ENCODE assay signal across 11 cellular contexts in the genomic region with DNA sequence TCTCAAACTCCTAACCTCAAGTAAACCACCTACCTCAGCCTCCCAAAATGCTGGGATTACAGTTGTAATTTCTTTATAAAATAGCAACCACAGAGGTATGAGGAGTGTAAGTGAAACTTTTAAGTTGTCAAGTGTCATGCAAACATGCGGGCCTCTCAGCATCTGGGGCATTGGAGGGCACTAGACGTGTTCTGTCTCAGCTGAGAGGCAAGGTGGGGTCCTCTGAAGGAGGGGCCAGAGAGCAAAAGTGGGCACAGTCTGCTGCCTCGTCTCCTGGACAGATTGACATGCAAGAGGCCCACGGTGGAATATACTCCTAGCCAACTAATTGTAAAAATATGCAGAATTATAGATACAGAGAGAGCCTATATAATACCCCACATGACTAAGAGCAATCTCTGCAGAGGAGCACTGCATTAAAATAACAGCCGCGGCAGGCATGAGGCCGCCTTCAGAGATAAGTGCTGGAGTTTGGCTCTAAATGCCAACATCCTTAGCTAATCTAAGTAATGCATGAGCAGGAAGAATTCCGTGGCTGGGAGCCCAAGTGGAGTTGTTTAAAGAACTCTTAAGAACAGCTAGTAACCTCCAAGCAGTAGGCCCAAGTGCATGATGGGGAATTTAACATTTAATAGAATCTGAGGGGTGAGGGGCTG.
A peak's percentile ranks its signal among the peaks of the same experiment; 100 is the strongest.
DNase-seq lines count a peak whose midpoint lies in the region; ATAC-seq and TF ChIP-seq lines count a peak whose summit lies in the region.
"Had no signal": no experiment of that assay in that cellular context is flagged by ENCODE, and none has a peak within 500 bp of the region (broad histone marks: within the 10 kb centered on the region; RNA-seq: fewer than 3 reads in every experiment).

No MANE protein-coding gene starts in this region.

- TF ChIP-seq CTCF in fibroblast of lung (conservative IDR thresholded peaks at IDR 0.05 in 1 of 2, IDR thresholded peaks at IDR 0.05 in 1 of 2; ENCODE audit: low read depth in 1 of 2, low read length in 2 of 2) (no peak), neural progenitor cell (IDR thresholded peaks at IDR 0.05) (no peak), suprapubic skin (IDR thresholded peaks at IDR 0.05) (no peak)

- peaks cover 20% of the 10 kb centered on the region for H3K4me1 Mint-ChIP-seq in neural progenitor cell
- H3K4me1 Mint-ChIP-seq in stimulated activated memory B cell treated with anti-CD40 and anti-IgM and Interleukin-4, amounts not matched to agents 10 μg/mL and 1 μg/mL and 100 μg/mL, for 72 hours: no peaks in the 10 kb centered on the region
- H3K4me1 Mint-ChIP-seq: activated CD4-positive, alpha-beta T cell treated with anti-CD3 and anti-CD28 coated beads for 36 hours had no signal

- H3K79me2 ChIP-seq in fibroblast of lung (ENCODE audit: control insufficient read depth, insufficient read depth, low read length) (no peaks in the 10 kb centered on the region), neural progenitor cell (ENCODE audit: low read depth) (no peaks in the 10 kb centered on the region)

- H3K36me3 ChIP-seq in MG63 (no peaks in the 10 kb centered on the region), fibroblast of lung (ENCODE audit: control insufficient read depth, insufficient read depth, low read length) (no peaks in the 10 kb centered on the region), neural progenitor cell (no peaks in the 10 kb centered on the region), suprapubic skin (no peaks in the 10 kb centered on the region)

- H3K36me3 Mint-ChIP-seq in neural progenitor cell: no peaks in the 10 kb centered on the region
- H3K36me3 Mint-ChIP-seq in stimulated activated memory B cell treated with anti-CD40 and anti-IgM and Interleukin-4, amounts not matched to agents 10 μg/mL and 1 μg/mL and 100 μg/mL, for 72 hours: no peaks in the 10 kb centered on the region

- no peaks in the 10 kb centered on the region for H3K4me1 ChIP-seq in fibroblast of lung (ENCODE audit: control insufficient read depth, extremely low read depth, insufficient read depth, low read length)
- H3K4me1 ChIP-seq in neural progenitor cell: no peaks in the 10 kb centered on the region
- H3K4me1 ChIP-seq in suprapubic skin: no peaks in the 10 kb centered on the region

- H3K9ac ChIP-seq in fibroblast of lung (ENCODE audit: insufficient read depth, low read length) (no peak overlapping the region), neural progenitor cell (no peak overlapping the region)

- H3K27me3 ChIP-seq in MG63 (no peaks in the 10 kb centered on the region), fibroblast of lung (ENCODE audit: control insufficient read depth, insufficient read depth, low read length) (no peaks in the 10 kb centered on the region), neural progenitor cell (no peaks in the 10 kb centered on the region), suprapubic skin (no peaks in the 10 kb centered on the region)

- no peaks in the 10 kb centered on the region for H3F3A ChIP-seq in neural progenitor cell (ENCODE audit: low read depth)

- no peak overlapping the region for H3K4me3 Mint-ChIP-seq in neural progenitor cell
- no peak overlapping the region for H3K4me3 Mint-ChIP-seq in stimulated activated memory B cell treated with anti-CD40 and anti-IgM and Interleukin-4, amounts not matched to agents 10 μg/mL and 1 μg/mL and 100 μg/mL, for 72 hours
- H3K4me3 Mint-ChIP-seq: activated CD4-positive, alpha-beta T cell treated with anti-CD3 and anti-CD28 coated beads for 36 hours had no signal

- TF ChIP-seq EP300 in suprapubic skin (IDR thresholded peaks at IDR 0.05): no peak

- WGBS in suprapubic skin: 46% methylated on average over 8 of the region's 8 CpGs

- peaks cover 3% of the 10 kb centered on the region for H3K9me3 Mint-ChIP-seq in neural progenitor cell
- peaks cover 3% of the 10 kb centered on the region for H3K9me3 Mint-ChIP-seq in stimulated activated memory B cell treated with anti-CD40 and anti-IgM and Interleukin-4, amounts not matched to agents 10 μg/mL and 1 μg/mL and 100 μg/mL, for 72 hours

- H4K20me1 ChIP-seq in fibroblast of lung (ENCODE audit: control insufficient read depth, extremely low read depth, insufficient read depth, low read length) (no peaks in the 10 kb centered on the region), neural progenitor cell (ENCODE audit: low read depth) (no peaks in the 10 kb centered on the region)

- in situ Hi-C loops in ACHN (cut with HindIII; ENCODE audit: low pct_ligation_motif_present, low pct_unique_long_range_greater_than_20kb, low sequenced_read_pairs): no loop called here

- H3K27ac ChIP-seq in fibroblast of lung (ENCODE audit: insufficient read depth, low read length) (no peak overlapping the region), neural progenitor cell (no peak overlapping the region), suprapubic skin (no peak overlapping the region)

- H3K9me3 ChIP-seq in MG63 (peaks cover 8% of the 10 kb centered on the region; the same call in 1 of the 2 replicates), fibroblast of lung (ENCODE audit: control insufficient read depth, insufficient read depth, low read depth, low read length) (no peaks in the 10 kb centered on the region), neural progenitor cell (ENCODE audit: low read depth) (no peaks in the 10 kb centered on the region), suprapubic skin (no peaks in the 10 kb centered on the region)

- no peak overlapping the region for H2AFZ ChIP-seq in fibroblast of lung (ENCODE audit: low read length)
- no peak overlapping the region for H2AFZ ChIP-seq in neural progenitor cell (replicated peaks)

- H3K27me3 Mint-ChIP-seq in neural progenitor cell (ENCODE audit: insufficient read depth, low read depth): peaks cover 7% of the 10 kb centered on the region
- H3K27me3 Mint-ChIP-seq in stimulated activated memory B cell treated with anti-CD40 and anti-IgM and Interleukin-4, amounts not matched to agents 10 μg/mL and 1 μg/mL and 100 μg/mL, for 72 hours: peaks cover 11% of the 10 kb centered on the region
- H3K27me3 Mint-ChIP-seq: activated CD4-positive, alpha-beta T cell treated with anti-CD3 and anti-CD28 coated beads for 36 hours had no signal

- DNase-seq in ACHN (peak; percentile 78), MG63 (peak; percentile 95), fibroblast of lung (ENCODE audit: low read depth in 2 of 2) (peak; percentile 88 to 98), neural progenitor cell (ENCODE audit: low spot score) (no peak), suprapubic skin (ENCODE audit: low spot score in 2 of 2) (no peak), DMS153 (lab: John Stamatoyannopoulos, UW) (no peak)
- DNase-seq: activated CD4-positive, alpha-beta T cell treated with anti-CD3 and anti-CD28 coated beads for 36 hours; COR-L47; cortex of kidney had no signal

- no peak overlapping the region for H3K4me3 ChIP-seq in MG63
- no peak overlapping the region for H3K4me3 ChIP-seq in fibroblast of lung (replicated peaks in 1 of 4; ENCODE audit: control extremely low read depth in 1 of 4, insufficient read depth in 1 of 4, low read depth in 3 of 4, low read length in 4 of 4)
- H3K4me3 ChIP-seq in neural progenitor cell: no peak overlapping the region
- no peak overlapping the region for H3K4me3 ChIP-seq in suprapubic skin

- ATAC-seq in HG02884 (IDR thresholded peaks at IDR 0.05; ENCODE audit: unreplicated experiment): no peak
- ATAC-seq in stimulated activated memory B cell treated with anti-CD40 and anti-IgM and Interleukin-4, amounts not matched to agents 10 μg/mL and 1 μg/mL and 100 μg/mL, for 72 hours: no peak
- ATAC-seq: activated CD4-positive, alpha-beta T cell treated with anti-CD3 and anti-CD28 coated beads for 36 hours had no signal

- TF ChIP-seq POLR2A in suprapubic skin (IDR thresholded peaks at IDR 0.05): no peak

- H3K4me2 ChIP-seq in fibroblast of lung (ENCODE audit: extremely low read depth, insufficient read depth, low read length) (no peak overlapping the region), neural progenitor cell (no peak overlapping the region)

- peak overlapping the region; percentile 83 for H3K27ac Mint-ChIP-seq in neural progenitor cell
- H3K27ac Mint-ChIP-seq in stimulated activated memory B cell treated with anti-CD40 and anti-IgM and Interleukin-4, amounts not matched to agents 10 μg/mL and 1 μg/mL and 100 μg/mL, for 72 hours: no peak overlapping the region
- H3K27ac Mint-ChIP-seq: activated CD4-positive, alpha-beta T cell treated with anti-CD3 and anti-CD28 coated beads for 36 hours had no signal

Comparison
In these comparisons a context has a peak if more than half of its experiments do, and no peak if none do; other contexts are left out.
1. DNase-seq: peak in ACHN (single experiment), MG63 (single experiment) and fibroblast of lung (2 of 2); none in neural progenitor cell (single experiment), suprapubic skin (0 of 2) and DMS153 (single experiment).